10 cellular contexts compared by ENCODE assay signal in genomic region chr3:101940521-101940992, GRCh38.
DNase-seq lines count a peak whose midpoint lies in the region; ATAC-seq lines count a peak whose summit lies in the region.
"Had no signal": no experiment of that assay in that cellular context is flagged by ENCODE, and none has a peak within 500 bp of the region (broad histone marks: within the 10 kb centered on the region; RNA-seq: fewer than 3 reads in every experiment).

No MANE protein-coding gene starts in this region.

- intact Hi-C loops in posterior cingulate gyrus (cut with DNase I) = no loop called here

- peaks cover 9% of the 10 kb centered on the region for H3K4me1 Mint-ChIP-seq in stimulated activated effector memory CD8-positive, alpha-beta T cell treated with anti-CD3 and anti-CD28 coated beads, Interleukin-12 subunit alpha, Interleukin-12 subunit beta, amount 100 ng/mL, for 72 hours

- DNase-seq in COR-L47 (lab: John Stamatoyannopoulos, UW) = peak; percentile 43
- DNase-seq in KG1 (lab: John Stamatoyannopoulos, UW) = peak; percentile 26
- DNase-seq in activated naive CD4-positive, alpha-beta T cell treated with anti-CD3 and anti-CD28 coated beads, Interleukin-2, amount 50 U/mL, for 16 hours = peak; percentile 23
- DNase-seq in iPS-NIHi7 (ENCODE audit: extremely low spot score) = peak; percentile 51
- no peak for DNase-seq in posterior cingulate gyrus
- no peak for DNase-seq in stimulated activated effector memory CD8-positive, alpha-beta T cell treated with anti-CD3 and anti-CD28 coated beads, Interleukin-12 subunit alpha, Interleukin-12 subunit beta, amount 100 ng/mL, for 72 hours (ENCODE audit: low spot score in 2 of 2)
- DNase-seq in effector CD4-positive, alpha-beta T cell = no peak

- ATAC-seq in stimulated activated effector memory CD8-positive, alpha-beta T cell treated with anti-CD3 and anti-CD28 coated beads, Interleukin-12 subunit alpha, Interleukin-12 subunit beta, amount 100 ng/mL, for 72 hours = no peak
- no peak for ATAC-seq in HG03460 (IDR thresholded peaks at IDR 0.05; ENCODE audit: unreplicated experiment)

- peaks cover 11% of the 10 kb centered on the region for H3K36me3 Mint-ChIP-seq in stimulated activated effector memory CD8-positive, alpha-beta T cell treated with anti-CD3 and anti-CD28 coated beads, Interleukin-12 subunit alpha, Interleukin-12 subunit beta, amount 100 ng/mL, for 72 hours
- H3K36me3 Mint-ChIP-seq: IgD-negative memory B cell had no signal

- H3K27ac Mint-ChIP-seq in stimulated activated effector memory CD8-positive, alpha-beta T cell treated with anti-CD3 and anti-CD28 coated beads, Interleukin-12 subunit alpha, Interleukin-12 subunit beta, amount 100 ng/mL, for 72 hours = no peak overlapping the region
- H3K27ac Mint-ChIP-seq: IgD-negative memory B cell had no signal

- H3K9me3 Mint-ChIP-seq in stimulated activated effector memory CD8-positive, alpha-beta T cell treated with anti-CD3 and anti-CD28 coated beads, Interleukin-12 subunit alpha, Interleukin-12 subunit beta, amount 100 ng/mL, for 72 hours = no peaks in the 10 kb centered on the region
- H3K9me3 Mint-ChIP-seq: stimulated activated naive CD8-positive, alpha-beta T cell treated with anti-CD3 and anti-CD28 coated beads, Interleukin-15, Interleukin-2, amounts not matched to agents 100 ng/mL and 50 ng/mL, for 24 hours had no signal

- H3K4me3 Mint-ChIP-seq in stimulated activated effector memory CD8-positive, alpha-beta T cell treated with anti-CD3 and anti-CD28 coated beads, Interleukin-12 subunit alpha, Interleukin-12 subunit beta, amount 100 ng/mL, for 72 hours = no peak overlapping the region
- H3K4me3 Mint-ChIP-seq: stimulated activated naive CD8-positive, alpha-beta T cell treated with anti-CD3 and anti-CD28 coated beads, Interleukin-15, Interleukin-2, amounts not matched to agents 100 ng/mL and 50 ng/mL, for 24 hours had no signal

Comparison
In these comparisons a context has a peak if more than half of its experiments do, and no peak if none do; other contexts are left out.
1. DNase-seq: peak in COR-L47 (single experiment), KG1 (single experiment), activated naive CD4-positive, alpha-beta T cell treated with anti-CD3 and anti-CD28 coated beads, Interleukin-2, amount 50 U/mL, for 16 hours (single experiment) and iPS-NIHi7 (single experiment); none in posterior cingulate gyrus (0 of 10), stimulated activated effector memory CD8-positive, alpha-beta T cell treated with anti-CD3 and anti-CD28 coated beads, Interleukin-12 subunit alpha, Interleukin-12 subunit beta, amount 100 ng/mL, for 72 hours (0 of 2) and effector CD4-positive, alpha-beta T cell (single experiment).